Comparison of ENCODE assay signal across 14 cellular contexts in the genomic region with DNA sequence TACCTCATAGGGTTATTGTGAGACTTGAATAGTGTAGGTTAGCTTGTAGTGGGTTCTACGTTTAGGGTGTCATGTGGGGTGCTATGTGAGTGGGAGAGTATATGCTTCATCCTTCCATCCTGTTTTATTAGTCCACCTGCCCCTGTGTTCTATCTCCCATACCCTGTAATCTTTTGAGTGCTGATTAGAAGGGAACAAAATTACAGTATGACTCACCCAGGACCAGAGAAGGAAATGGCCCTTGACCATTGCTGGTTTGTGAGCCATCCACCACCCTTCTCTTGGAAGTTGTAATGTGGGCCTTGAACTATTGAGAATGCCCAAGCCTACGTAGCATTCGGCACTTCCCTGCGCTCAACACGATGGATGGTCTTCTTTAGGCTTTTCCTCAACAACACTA. TPM values are rescaled to one million over a fixed set of nuclear protein-coding genes. Genes with fewer than 3 reads are reported as not detected.
DNase-seq lines count a peak whose midpoint lies in the region; ATAC-seq, FAIRE-seq and TF ChIP-seq lines count a peak whose summit lies in the region.
"Had no signal": no experiment of that assay in that cellular context is flagged by ENCODE, and none has a peak within 500 bp of the region (broad histone marks: within the 10 kb centered on the region; RNA-seq: fewer than 3 reads in every experiment).

No MANE protein-coding gene starts in this region.

- H3K27ac ChIP-seq in brain microvascular endothelial cell (peak overlapping the region; percentile 38), HepG2 (ENCODE audit: extremely low read length, insufficient read depth, low read length) (no peak overlapping the region), suprapubic skin (peak overlapping the region; percentile 97)

- in situ Hi-C loops in brain microvascular endothelial cell (cut with HindIII; ENCODE audit: low pct_ligation_motif_present, low sequenced_read_pairs), result no loop called here
- in situ Hi-C loops in HepG2 (cut with HindIII; ENCODE audit: extremely low pct_ligation_motif_present, low pct_unique_long_range_greater_than_20kb), result no loop called here

- H3K4me3 ChIP-seq in brain microvascular endothelial cell (ENCODE audit: low read depth, low read length) (no peak overlapping the region), HepG2 (replicated peaks in 1 of 3; ENCODE audit: insufficient read depth in 1 of 3, low read depth in 2 of 3, low read length in 3 of 3) (no peak overlapping the region), suprapubic skin (no peak overlapping the region), BE2C (ENCODE audit: low read depth, low read length) (no peak overlapping the region)
- H3K4me3 ChIP-seq: MG63 had no signal

- TF ChIP-seq EP300 in HepG2 (IDR thresholded peaks at IDR 0.05; ENCODE audit: low read depth in 2 of 2, low read length in 2 of 2) (no peak), HepG2 (CRISPR knock-in tag; IDR thresholded peaks at IDR 0.05; ENCODE audit: borderline replicate concordance) (no peak), suprapubic skin (IDR thresholded peaks at IDR 0.05) (no peak)

- DNase-seq in HT1080 (ENCODE audit: low read depth) (peak; percentile 60), brain microvascular endothelial cell (peak; percentile 51), HepG2 (ENCODE audit: low spot score) (no peak), suprapubic skin (ENCODE audit: low spot score in 2 of 2) (no peak), BE2C (no peak)
- DNase-seq: activated CD4-positive, CD25-positive, alpha-beta regulatory T cell; retina had no signal

- peaks cover 62% of the 10 kb centered on the region for H3K79me2 ChIP-seq in HepG2 (ENCODE audit: insufficient read depth, low read length)

- H3K9me3 ChIP-seq in HepG2 (ENCODE audit: low read length) (no peaks in the 10 kb centered on the region), suprapubic skin (no peaks in the 10 kb centered on the region), BE2C (no peaks in the 10 kb centered on the region)
- H3K9me3 ChIP-seq: MG63 had no signal

- H3K9ac ChIP-seq in HepG2 (ENCODE audit: insufficient read depth, low read depth, low read length), result no peak overlapping the region

- WGBS in HepG2 (ENCODE audit: low lambda C conversion rate), result 95% methylated on average over 5 of the region's 5 CpGs
- WGBS in suprapubic skin, result 96% methylated on average over 5 of the region's 5 CpGs

- CTCF ChIA-PET in HepG2 (lab: Yijun Ruan, JAX; ENCODE audit: low intra/inter-chr PET ratio, low total read pairs), result no interaction called here

- H3K36me3 ChIP-seq in brain microvascular endothelial cell (replicated peaks), result peaks cover 12% of the 10 kb centered on the region
- peaks cover 19 to 58% of the 10 kb centered on the region in 2 experiments for H3K36me3 ChIP-seq in HepG2 (replicated peaks in 1 of 2; ENCODE audit: control insufficient read depth in 1 of 2, insufficient read depth in 2 of 2, low read length in 2 of 2)
- H3K36me3 ChIP-seq in suprapubic skin, result no peaks in the 10 kb centered on the region
- peaks cover 18% of the 10 kb centered on the region for H3K36me3 ChIP-seq in BE2C

- no peak overlapping the region for H2AFZ ChIP-seq in HepG2 (ENCODE audit: low read length)

- H3K27me3 ChIP-seq in brain microvascular endothelial cell (replicated peaks) (no peaks in the 10 kb centered on the region), HepG2 (ENCODE audit: control insufficient read depth in 1 of 2, insufficient read depth in 2 of 2, low read length in 2 of 2) (no peaks in the 10 kb centered on the region), suprapubic skin (no peaks in the 10 kb centered on the region), BE2C (no peaks in the 10 kb centered on the region)
- H3K27me3 ChIP-seq: MG63 had no signal

- ATAC-seq in HepG2 (no peak), HG03520 (IDR thresholded peaks at IDR 0.05; ENCODE audit: unreplicated experiment) (no peak), HG02938 (IDR thresholded peaks at IDR 0.05; ENCODE audit: unreplicated experiment) (no peak)
- ATAC-seq: left lobe of liver had no signal

- peaks cover 3% of the 10 kb centered on the region; the same call in 1 of the 2 replicates for H4K20me1 ChIP-seq in HepG2 (ENCODE audit: insufficient read depth, low read length)

- TF ChIP-seq RAD21 in HepG2 (CRISPR knock-in tag; IDR thresholded peaks at IDR 0.05), result no peak

- intact Hi-C loops in HepG2 (cut with micrococcal nuclease; ENCODE audit: unreplicated experiment), result no loop called here

- no peak for TF ChIP-seq CTCF in brain microvascular endothelial cell (IDR thresholded peaks at IDR 0.05; ENCODE audit: low read depth, low read length, missing control alignments)
- no peak for TF ChIP-seq CTCF in HepG2 (CRISPR knock-in tag; IDR thresholded peaks at IDR 0.05)
- TF ChIP-seq CTCF in suprapubic skin (IDR thresholded peaks at IDR 0.05), result no peak
- no peak for TF ChIP-seq CTCF in BE2C (IDR thresholded peaks at IDR 0.05; ENCODE audit: low read depth, low read length)

- POLR2A ChIA-PET in HepG2 (lab: Yijun Ruan, JAX), result interaction anchor here (0.9 to 1.4 kb wide), 3 partner anchors 17 to 96 kb away, joined by 3 to 8 read pairs (median 3); partner anchors contain the start of genes ITGB4, RECQL5 and SAP30BP

- H3K4me1 ChIP-seq in HepG2 (ENCODE audit: insufficient read depth, low read length) (peaks cover 16% of the 10 kb centered on the region), suprapubic skin (peaks cover 94% of the 10 kb centered on the region), BE2C (peaks cover 10% of the 10 kb centered on the region)

- FAIRE-seq in HepG2 (lab: Jason Lieb, UNC), result no peak
- FAIRE-seq: D721Med, frontal cortex, GM19239 had no signal

- no peak overlapping the region for H3K4me2 ChIP-seq in HepG2 (ENCODE audit: low read depth, low read length)

- no peak for TF ChIP-seq POLR2A in HepG2 (IDR thresholded peaks at IDR 0.05; ENCODE audit: insufficient read depth in 1 of 2, low read depth in 2 of 2, low read length in 2 of 2)
- TF ChIP-seq POLR2A in suprapubic skin (IDR thresholded peaks at IDR 0.05), result no peak

- no TSS peak for BruUV-seq in HepG2 (replicated peaks; lab: Mats Ljungman, UMichigan)

RNA-seq across cellular contexts. Expression of gene SAP30BP, which starts 17.1 kb away (rescaled TPM):
- 60.8 and 65.4 TPM in 2 replicates for total RNA-seq in HT1080 (2014; rRNA removed; shearing (Covaris generic))
- 44.2 and 47.1 TPM in 2 replicates for polyA plus RNA-seq in HT1080 (2015; cell fraction: cytosol; rRNA removed)
- polyA plus RNA-seq in HT1080 (2015; cell fraction: nucleus; rRNA removed), result 122 and 138 TPM in 2 replicates
- total RNA-seq in HepG2 (2016; rRNA removed; fragmentation: Illumina TruSeq; extraction: Trizol) (99.4 and 109 TPM in 2 replicates), suprapubic skin (100 to 1,000 TPM in 1 of 4 donors, 10 to 100 TPM in 3; 67.0 to 104 (median 86.3) TPM)
- total RNA-seq in HepG2 (2016; cell fraction: cytosol; rRNA removed; fragmentation: Illumina TruSeq; extraction: Trizol; ENCODE audit: low read depth), result 35.7 and 41.2 TPM in 2 replicates
- 105 and 112 TPM in 2 replicates for total RNA-seq in HepG2 (2016; cell fraction: insoluble cytoplasmic fraction; rRNA removed; fragmentation: Illumina TruSeq; extraction: Trizol)
- total RNA-seq in HepG2 (2016; cell fraction: membrane; rRNA removed; fragmentation: Illumina TruSeq; extraction: Trizol), result 35.1 and 45.2 TPM in 2 replicates
- total RNA-seq in HepG2 (2016; cell fraction: nucleus; rRNA removed; fragmentation: Illumina TruSeq; extraction: Trizol), result 76.4 and 82.2 TPM in 2 replicates
- polyA plus RNA-seq in HepG2 (2011; rRNA removed), result 67.7 and 80.1 TPM in 2 replicates
- 59.4 and 67.4 TPM in 2 replicates for polyA plus RNA-seq in HepG2 (2011; cell fraction: cytosol; rRNA removed)
- 191 and 218 TPM in 2 replicates for polyA plus RNA-seq in HepG2 (2011; cell fraction: nucleus; rRNA removed)
- 57.3 and 65.0 TPM in 2 replicates for polyA plus RNA-seq in HepG2 (2012)
- 20.2 and 20.5 TPM in 2 replicates for polyA plus RNA-seq in HepG2 (2016; cell fraction: cytosol; fragmentation: Illumina TruSeq; extraction: Trizol; ENCODE audit: low read depth)
- polyA plus RNA-seq in HepG2 (2016; cell fraction: insoluble cytoplasmic fraction; fragmentation: Illumina TruSeq; extraction: Trizol; ENCODE audit: low read depth), result 110 and 119 TPM in 2 replicates
- 27.8 and 32.7 TPM in 2 replicates for polyA plus RNA-seq in HepG2 (2016; cell fraction: membrane; fragmentation: Illumina TruSeq; extraction: Trizol; ENCODE audit: low read depth)
- polyA plus RNA-seq in HepG2 (2016; cell fraction: nucleus; fragmentation: Illumina TruSeq; extraction: Trizol; ENCODE audit: insufficient read depth, low read depth), result 131 and 143 TPM in 2 replicates
- polyA minus RNA-seq in HepG2 (2011; rRNA and poly(A)+ RNA removed; ENCODE audit: low replicate concordance), result 42.3 and 45.2 TPM in 2 replicates
- polyA minus RNA-seq in HepG2 (2011; cell fraction: cytosol; rRNA and poly(A)+ RNA removed), result 17.6 and 28.8 TPM in 2 replicates
- polyA minus RNA-seq in HepG2 (2011; cell fraction: nucleus; rRNA and poly(A)+ RNA removed), result 90.4 and 101 TPM in 2 replicates
- 162 TPM for polyA plus RNA-seq in BE2C (2012; ENCODE audit: insufficient read depth, insufficient read length, low read depth)

RNA-seq across cellular contexts. Expression of gene RECQL5, which starts 17.3 kb away (rescaled TPM):
- 19.6 and 23.4 TPM in 2 replicates for total RNA-seq in HT1080 (2014; rRNA removed; shearing (Covaris generic))
- 12.8 and 13.3 TPM in 2 replicates for polyA plus RNA-seq in HT1080 (2015; cell fraction: cytosol; rRNA removed)
- polyA plus RNA-seq in HT1080 (2015; cell fraction: nucleus; rRNA removed), result 104 and 130 TPM in 2 replicates
- total RNA-seq in HepG2 (2016; rRNA removed; fragmentation: Illumina TruSeq; extraction: Trizol), result 17.8 and 32.0 TPM in 2 replicates
- 38.8 and 39.2 TPM in 2 replicates for total RNA-seq in HepG2 (2016; cell fraction: cytosol; rRNA removed; fragmentation: Illumina TruSeq; extraction: Trizol; ENCODE audit: low read depth)
- total RNA-seq in HepG2 (2016; cell fraction: insoluble cytoplasmic fraction; rRNA removed; fragmentation: Illumina TruSeq; extraction: Trizol), result 17.8 and 31.1 TPM in 2 replicates
- 9.2 and 11.3 TPM in 2 replicates for total RNA-seq in HepG2 (2016; cell fraction: membrane; rRNA removed; fragmentation: Illumina TruSeq; extraction: Trizol)
- total RNA-seq in HepG2 (2016; cell fraction: nucleus; rRNA removed; fragmentation: Illumina TruSeq; extraction: Trizol), result 41.9 and 45.5 TPM in 2 replicates
- polyA plus RNA-seq in HepG2 (2011; rRNA removed), result 27.7 and 33.4 TPM in 2 replicates
- polyA plus RNA-seq in HepG2 (2011; cell fraction: cytosol; rRNA removed), result 8.7 and 11.9 TPM in 2 replicates
- polyA plus RNA-seq in HepG2 (2011; cell fraction: nucleus; rRNA removed), result 256 and 300 TPM in 2 replicates
- polyA plus RNA-seq in HepG2 (2012), result 38.2 and 41.9 TPM in 2 replicates
- polyA plus RNA-seq in HepG2 (2016; cell fraction: cytosol; fragmentation: Illumina TruSeq; extraction: Trizol; ENCODE audit: low read depth), result 1.7 and 1.9 TPM in 2 replicates
- 12.2 and 17.3 TPM in 2 replicates for polyA plus RNA-seq in HepG2 (2016; cell fraction: insoluble cytoplasmic fraction; fragmentation: Illumina TruSeq; extraction: Trizol; ENCODE audit: low read depth)
- 3.6 and 4.1 TPM in 2 replicates for polyA plus RNA-seq in HepG2 (2016; cell fraction: membrane; fragmentation: Illumina TruSeq; extraction: Trizol; ENCODE audit: low read depth)
- polyA plus RNA-seq in HepG2 (2016; cell fraction: nucleus; fragmentation: Illumina TruSeq; extraction: Trizol; ENCODE audit: insufficient read depth, low read depth), result 112 and 116 TPM in 2 replicates
- polyA minus RNA-seq in HepG2 (2011; rRNA and poly(A)+ RNA removed; ENCODE audit: low replicate concordance), result 51.0 and 71.9 TPM in 2 replicates
- 15.1 and 15.3 TPM in 2 replicates for polyA minus RNA-seq in HepG2 (2011; cell fraction: cytosol; rRNA and poly(A)+ RNA removed)
- 69.1 and 72.6 TPM in 2 replicates for polyA minus RNA-seq in HepG2 (2011; cell fraction: nucleus; rRNA and poly(A)+ RNA removed)
- 100 to 1,000 TPM in 1 of 4 donors, 10 to 100 TPM in 3; 35.3 to 129 (median 63.6) TPM for total RNA-seq in suprapubic skin
- 69.1 TPM for polyA plus RNA-seq in BE2C (2012; ENCODE audit: insufficient read depth, insufficient read length, low read depth)

RNA-seq across cellular contexts. Expression of gene ITGB4, which starts 37.0 kb away (rescaled TPM):
- 1.1 and 1.4 TPM in 2 replicates for total RNA-seq in HT1080 (2014; rRNA removed; shearing (Covaris generic))
- 6.7 and 9.0 TPM in 2 replicates for polyA plus RNA-seq in HT1080 (2015; cell fraction: cytosol; rRNA removed)
- polyA plus RNA-seq in HT1080 (2015; cell fraction: nucleus; rRNA removed), result 25.6 and 26.7 TPM in 2 replicates
- total RNA-seq in HepG2 (2016; rRNA removed; fragmentation: Illumina TruSeq; extraction: Trizol) (4.0 and 6.9 TPM in 2 replicates), suprapubic skin (100 to 1,000 TPM; 382 to 583 (median 474) TPM)
- 9.2 and 10.4 TPM in 2 replicates for total RNA-seq in HepG2 (2016; cell fraction: cytosol; rRNA removed; fragmentation: Illumina TruSeq; extraction: Trizol; ENCODE audit: low read depth)
- total RNA-seq in HepG2 (2016; cell fraction: insoluble cytoplasmic fraction; rRNA removed; fragmentation: Illumina TruSeq; extraction: Trizol), result 3.9 and 6.3 TPM in 2 replicates
- 10.1 and 14.6 TPM in 2 replicates for total RNA-seq in HepG2 (2016; cell fraction: membrane; rRNA removed; fragmentation: Illumina TruSeq; extraction: Trizol)
- total RNA-seq in HepG2 (2016; cell fraction: nucleus; rRNA removed; fragmentation: Illumina TruSeq; extraction: Trizol), result 3.7 and 3.9 TPM in 2 replicates
- polyA plus RNA-seq in HepG2 (2011; rRNA removed), result 14.5 and 14.7 TPM in 2 replicates
- 5.1 and 8.2 TPM in 2 replicates for polyA plus RNA-seq in HepG2 (2011; cell fraction: cytosol; rRNA removed)
- polyA plus RNA-seq in HepG2 (2011; cell fraction: nucleus; rRNA removed), result 28.7 and 39.5 TPM in 2 replicates
- 13.2 and 14.2 TPM in 2 replicates for polyA plus RNA-seq in HepG2 (2012)
- polyA plus RNA-seq in HepG2 (2016; cell fraction: cytosol; fragmentation: Illumina TruSeq; extraction: Trizol; ENCODE audit: low read depth), result 36.1 and 40.9 TPM in 2 replicates
- polyA plus RNA-seq in HepG2 (2016; cell fraction: insoluble cytoplasmic fraction; fragmentation: Illumina TruSeq; extraction: Trizol; ENCODE audit: low read depth), result 10.5 and 16.8 TPM in 2 replicates
- polyA plus RNA-seq in HepG2 (2016; cell fraction: membrane; fragmentation: Illumina TruSeq; extraction: Trizol; ENCODE audit: low read depth), result 41.4 and 43.0 TPM in 2 replicates
- polyA plus RNA-seq in HepG2 (2016; cell fraction: nucleus; fragmentation: Illumina TruSeq; extraction: Trizol; ENCODE audit: insufficient read depth, low read depth), result 20.5 and 28.1 TPM in 2 replicates
- 25.3 and 28.4 TPM in 2 replicates for polyA minus RNA-seq in HepG2 (2011; rRNA and poly(A)+ RNA removed; ENCODE audit: low replicate concordance)
- polyA minus RNA-seq in HepG2 (2011; cell fraction: cytosol; rRNA and poly(A)+ RNA removed), result 8.4 and 12.7 TPM in 2 replicates
- polyA minus RNA-seq in HepG2 (2011; cell fraction: nucleus; rRNA and poly(A)+ RNA removed), result 3.2 and 6.3 TPM in 2 replicates
- polyA plus RNA-seq in BE2C (2012; ENCODE audit: insufficient read depth, insufficient read length, low read depth), result 2.8 TPM

RNA-seq across cellular contexts. Expression of gene SMIM5, which starts 51.0 kb away (rescaled TPM):
- total RNA-seq in HT1080 (2014; rRNA removed; shearing (Covaris generic)), result not detected in 2 replicates
- not detected in 2 replicates for polyA plus RNA-seq in HT1080 (2015; cell fraction: cytosol; rRNA removed)
- polyA plus RNA-seq in HT1080 (2015; cell fraction: nucleus; rRNA removed), result 0.15 TPM in 1 of 2 replicates, not detected in the other
- not detected in 2 replicates for total RNA-seq in HepG2 (2016; rRNA removed; fragmentation: Illumina TruSeq; extraction: Trizol)
- not detected in 2 replicates for total RNA-seq in HepG2 (2016; cell fraction: cytosol; rRNA removed; fragmentation: Illumina TruSeq; extraction: Trizol; ENCODE audit: low read depth)
- total RNA-seq in HepG2 (2016; cell fraction: insoluble cytoplasmic fraction; rRNA removed; fragmentation: Illumina TruSeq; extraction: Trizol), result 0.09 TPM in 1 of 2 replicates, not detected in the other
- total RNA-seq in HepG2 (2016; cell fraction: membrane; rRNA removed; fragmentation: Illumina TruSeq; extraction: Trizol), result not detected in 2 replicates
- not detected in 2 replicates for total RNA-seq in HepG2 (2016; cell fraction: nucleus; rRNA removed; fragmentation: Illumina TruSeq; extraction: Trizol)
- 0.05 TPM in 1 of 2 replicates, not detected in the other for polyA plus RNA-seq in HepG2 (2011; rRNA removed)
- polyA plus RNA-seq in HepG2 (2011; cell fraction: cytosol; rRNA removed), result 0.05 TPM in 1 of 2 replicates, not detected in the other
- 0.35 and 0.80 TPM in 2 replicates for polyA plus RNA-seq in HepG2 (2011; cell fraction: nucleus; rRNA removed)
- 0.20 and 0.48 TPM in 2 replicates for polyA plus RNA-seq in HepG2 (2012)
- polyA plus RNA-seq in HepG2 (2016; cell fraction: cytosol; fragmentation: Illumina TruSeq; extraction: Trizol; ENCODE audit: low read depth), result not detected in 2 replicates
- 0.14 TPM in 1 of 2 replicates, not detected in the other for polyA plus RNA-seq in HepG2 (2016; cell fraction: insoluble cytoplasmic fraction; fragmentation: Illumina TruSeq; extraction: Trizol; ENCODE audit: low read depth)
- polyA plus RNA-seq in HepG2 (2016; cell fraction: membrane; fragmentation: Illumina TruSeq; extraction: Trizol; ENCODE audit: low read depth), result not detected in 2 replicates
- polyA plus RNA-seq in HepG2 (2016; cell fraction: nucleus; fragmentation: Illumina TruSeq; extraction: Trizol; ENCODE audit: insufficient read depth, low read depth), result not detected in 2 replicates
- polyA minus RNA-seq in HepG2 (2011; rRNA and poly(A)+ RNA removed; ENCODE audit: low replicate concordance), result not detected in 2 replicates
- not detected in 2 replicates for polyA minus RNA-seq in HepG2 (2011; cell fraction: cytosol; rRNA and poly(A)+ RNA removed)
- 0.26 TPM in 1 of 2 replicates, not detected in the other for polyA minus RNA-seq in HepG2 (2011; cell fraction: nucleus; rRNA and poly(A)+ RNA removed)
- 10 to 100 TPM in 2 of 4 donors, 1 to 10 TPM in 2; 1.7 to 11.8 (median 8.6) TPM for total RNA-seq in suprapubic skin
- polyA plus RNA-seq in BE2C (2012; ENCODE audit: insufficient read depth, insufficient read length, low read depth), result 0.46 TPM

Comparison
In these comparisons a context has a peak if more than half of its experiments do, and no peak if none do; other contexts are left out.
1. DNase-seq: peak in HT1080 (single experiment) and brain microvascular endothelial cell (single experiment); none in HepG2 (single experiment), suprapubic skin (0 of 2) and BE2C (single experiment).
2. RNA of gene ITGB4, which starts 37.0 kb away (total RNA-seq): 382 to 583 TPM in suprapubic skin; 3.7 to 14.6 TPM in HepG2 and 1.1 to 1.4 TPM in HT1080; every median in the first group is over 10 times any median in the second.